In the genomic region with DNA sequence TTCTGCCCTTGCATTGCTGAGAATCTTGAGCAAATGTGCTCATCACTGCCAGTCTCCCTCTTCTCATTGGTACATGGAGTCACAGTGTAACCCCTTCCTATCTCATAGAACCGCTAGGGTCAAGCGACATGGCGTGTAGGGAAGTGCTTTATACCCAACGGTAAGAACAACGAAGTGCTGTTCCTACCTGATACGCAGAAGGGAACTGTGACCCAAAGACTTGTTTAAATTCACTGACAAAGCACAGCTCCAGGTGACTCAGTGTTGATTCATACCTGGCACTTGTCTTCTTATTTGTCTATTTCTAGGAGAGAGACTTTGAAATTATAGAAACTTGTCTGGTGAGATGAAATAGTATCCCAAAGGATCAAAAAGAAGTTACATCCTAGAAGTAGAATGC, we compare ENCODE assay signal across 26 cellular contexts. TPM values are rescaled to one million over a fixed set of nuclear protein-coding genes. Genes with fewer than 3 reads are reported as not detected.
DNase-seq lines count a peak whose midpoint lies in the region; ATAC-seq and TF ChIP-seq lines count a peak whose summit lies in the region.
"Had no signal": no experiment of that assay in that cellular context is flagged by ENCODE, and none has a peak within 500 bp of the region (broad histone marks: within the 10 kb centered on the region; RNA-seq: fewer than 3 reads in every experiment).

No MANE protein-coding gene starts in this region.

- DNase-seq in A172 (ENCODE audit: low spot score) (peak; percentile 18), HT-29 (ENCODE audit: low spot score) (peak; percentile 66), RWPE1 (ENCODE audit: low spot score) (peak; percentile 62), fibroblast of the aortic adventitia (ENCODE audit: low read depth) (peak; percentile 26), NCI-H82 treated with DMSO at 0.1 percent for 48 hours (lab: John Stamatoyannopoulos, UW; ENCODE audit: unreplicated experiment) (no peak)
- no peak for DNase-seq in stimulated activated CD4-positive, alpha-beta T cell treated with anti-CD3 and anti-CD28 coated beads, Interleukin-4, amount 100 ng/mL, for 4 hours
- DNase-seq in activated T-cell treated with anti-CD3 and anti-CD28 coated beads, Interleukin-2, amount 50 U/mL, for 1 hour = no peak
- DNase-seq: 8988T; activated CD4-positive, alpha-beta T cell treated with anti-CD3 and anti-CD28 coated beads for 36 hours; BE2C; COR-L47; endodermal cell; heart right ventricle; immature natural killer cell; lower lobe of right lung; NCI-H1092; NCI-H2029; NCI-H446; Right ventricle myocardium superior; stimulated activated CD4-positive, alpha-beta T cell treated with anti-CD3 and anti-CD28 coated beads, Interleukin-4, amount 100 ng/mL, for 1 hour; stimulated activated naive CD8-positive, alpha-beta T cell treated with anti-CD3 and anti-CD28 coated beads, Interleukin-15, amount 100 ng/mL, for 72 hours; T-helper 1 cell; transverse colon had no signal

- H3K4me3 ChIP-seq in fibroblast of the aortic adventitia (ENCODE audit: low read depth, low read length) = no peak overlapping the region
- H3K4me3 ChIP-seq: heart right ventricle, lower lobe of right lung, smooth muscle cell, transverse colon had no signal

- CTCF ChIA-PET in RWPE1 (lab: Yijun Ruan, JAX) = interaction anchor here (0.6 to 0.7 kb wide), 2 partner anchors 10 to 229 kb away, joined by 3 read pairs; no protein-coding TSS in a partner anchor

- ATAC-seq in HG03135 (IDR thresholded peaks at IDR 0.05; ENCODE audit: unreplicated experiment) = no peak
- ATAC-seq: activated CD4-positive, alpha-beta T cell treated with anti-CD3 and anti-CD28 coated beads for 36 hours; heart right ventricle; lower lobe of right lung; stimulated activated naive CD8-positive, alpha-beta T cell treated with anti-CD3 and anti-CD28 coated beads, Interleukin-15, amount 100 ng/mL, for 72 hours had no signal

- POLR2A ChIA-PET in RWPE1 (lab: Yijun Ruan, JAX; ENCODE audit: low non-redundant PET) = interaction anchor here (0.7 kb wide), 1 partner anchor 26 kb away, joined by 3 read pairs; no protein-coding TSS in a partner anchor

- TF ChIP-seq CTCF in RWPE1 (conservative IDR thresholded peaks at IDR 0.05; ENCODE audit: low read depth) (no peak), fibroblast of the aortic adventitia (IDR thresholded peaks at IDR 0.05; ENCODE audit: insufficient read depth, low read length) (no peak)

- H3K27ac ChIP-seq in RWPE1 = no peak overlapping the region
- H3K27ac ChIP-seq: heart right ventricle, lower lobe of right lung, neutrophil, transverse colon had no signal

RNA-seq across cellular contexts. Expression of a gene that starts 53.7 kb away (rescaled TPM):
- total RNA-seq in A172 (2014; rRNA removed; shearing (Covaris generic)) = 4.7 and 5.0 TPM in 2 replicates
- total RNA-seq in HT-29 (2014; rRNA removed; shearing (Covaris generic)) = 43.5 and 45.5 TPM in 2 replicates
- total RNA-seq in fibroblast of the aortic adventitia (ENCODE audit: low replicate concordance) = 1.1 and 11.2 TPM in 2 replicates

Comparison
In these comparisons a context has a peak if more than half of its experiments do, and no peak if none do; other contexts are left out.
1. DNase-seq: peak in A172 (single experiment), HT-29 (single experiment), RWPE1 (single experiment) and fibroblast of the aortic adventitia (single experiment); none in NCI-H82 treated with DMSO at 0.1 percent for 48 hours (single experiment), stimulated activated CD4-positive, alpha-beta T cell treated with anti-CD3 and anti-CD28 coated beads, Interleukin-4, amount 100 ng/mL, for 4 hours (0 of 2) and activated T-cell treated with anti-CD3 and anti-CD28 coated beads, Interleukin-2, amount 50 U/mL, for 1 hour (single experiment).